In genomic region chr20:55947701-55948100, GRCh38 we compare ENCODE assay signal across 22 cellular contexts. TPM values are rescaled to one million over a fixed set of nuclear protein-coding genes. Genes with fewer than 3 reads are reported as not detected.
"Had no signal": no experiment of that assay in that cellular context is flagged by ENCODE, and none has a peak within 500 bp of the region (broad histone marks: within the 10 kb centered on the region; RNA-seq: fewer than 3 reads in every experiment).

No MANE protein-coding gene starts in this region.

- H3K4me1 ChIP-seq: adrenal gland had no signal

- H3K4me3 Mint-ChIP-seq: activated CD4-positive, alpha-beta memory T cell treated with anti-CD3 and anti-CD28 coated beads for 36 hours; activated CD4-positive, alpha-beta T cell treated with anti-CD3 and anti-CD28 coated beads, Interleukin-2, amount 10 ng/mL, durations not matched to agents 7 days and 5 days; activated naive CD8-positive, alpha-beta T cell treated with anti-CD3 and anti-CD28 coated beads, Interleukin-2, amount 10 ng/mL, durations not matched to agents 7 days and 5 days; central memory CD8-positive, alpha-beta T cell; T-cell had no signal

- FAIRE-seq: RCC 7860 had no signal

- H3K36me3 Mint-ChIP-seq: activated CD4-positive, alpha-beta memory T cell treated with anti-CD3 and anti-CD28 coated beads for 36 hours; activated naive CD8-positive, alpha-beta T cell treated with anti-CD3 and anti-CD28 coated beads, Interleukin-2, amount 10 ng/mL, durations not matched to agents 7 days and 5 days; T-cell had no signal

- H3K4me1 Mint-ChIP-seq: activated CD4-positive, alpha-beta T cell treated with anti-CD3 and anti-CD28 coated beads, Interleukin-2, amount 10 ng/mL, durations not matched to agents 7 days and 5 days; activated naive CD8-positive, alpha-beta T cell treated with anti-CD3 and anti-CD28 coated beads, Interleukin-2, amount 10 ng/mL, durations not matched to agents 7 days and 5 days; central memory CD8-positive, alpha-beta T cell; T-cell had no signal

- H3K4me3 ChIP-seq: adrenal gland had no signal

- H3K27ac Mint-ChIP-seq: activated CD4-positive, alpha-beta memory T cell treated with anti-CD3 and anti-CD28 coated beads for 36 hours; activated CD4-positive, alpha-beta T cell treated with anti-CD3 and anti-CD28 coated beads, Interleukin-2, amount 10 ng/mL, durations not matched to agents 7 days and 5 days; activated naive CD8-positive, alpha-beta T cell treated with anti-CD3 and anti-CD28 coated beads, Interleukin-2, amount 10 ng/mL, durations not matched to agents 7 days and 5 days; T-cell had no signal

- H3K27me3 Mint-ChIP-seq: activated CD4-positive, alpha-beta memory T cell treated with anti-CD3 and anti-CD28 coated beads for 36 hours; activated CD4-positive, alpha-beta T cell treated with anti-CD3 and anti-CD28 coated beads, Interleukin-2, amount 10 ng/mL, durations not matched to agents 7 days and 5 days; activated naive CD8-positive, alpha-beta T cell treated with anti-CD3 and anti-CD28 coated beads, Interleukin-2, amount 10 ng/mL, durations not matched to agents 7 days and 5 days; central memory CD8-positive, alpha-beta T cell; T-cell had no signal

- H3K27me3 ChIP-seq: adrenal gland had no signal

- H3K9me3 ChIP-seq: adrenal gland had no signal

- H3K36me3 ChIP-seq: adrenal gland had no signal

- H3K27ac ChIP-seq: adrenal gland, VCaP had no signal

- DNase-seq: activated CD4-positive, alpha-beta memory T cell treated with anti-CD3 and anti-CD28 coated beads for 36 hours; activated CD4-positive, alpha-beta T cell treated with anti-CD3 and anti-CD28 coated beads, Interleukin-2, amount 10 ng/mL, durations not matched to agents 7 days and 5 days; activated CD4-positive, CD25-positive, alpha-beta regulatory T cell; activated naive CD4-positive, alpha-beta T cell treated with anti-CD3 and anti-CD28 coated beads, Interleukin-2, amount 50 U/mL, for 16 hours; activated naive CD8-positive, alpha-beta T cell treated with anti-CD3 and anti-CD28 coated beads, Interleukin-2, amount 10 ng/mL, durations not matched to agents 7 days and 5 days; activated T-cell treated with anti-CD3 and anti-CD28 coated beads for 4 hours; activated T-cell treated with anti-CD3 and anti-CD28 coated beads, Interleukin-2, amount 50 U/mL, for 48 hours; adrenal gland; anterior cingulate cortex; NCI-H1105 treated with DMSO at 0.1 percent for 48 hours; NCI-H1436 treated with DMSO at 0.1 percent for 48 hours; NCI-H187; NCI-H2081; NCI-H446; NCI-H524; SIG-M5; T-cell; T-helper 2 cell had no signal

- ATAC-seq: T-cell had no signal

RNA-seq across cellular contexts. Expression of gene CBLN4, which starts 57.6 kb away (rescaled TPM):
- total RNA-seq: activated CD4-positive, alpha-beta memory T cell treated with anti-CD3 and anti-CD28 coated beads for 36 hours; activated CD4-positive, alpha-beta T cell treated with anti-CD3 and anti-CD28 coated beads, Interleukin-2, amount 10 ng/mL, durations not matched to agents 7 days and 5 days; activated CD8-positive, alpha-beta memory T cell treated with anti-CD3 and anti-CD28 coated beads for 36 hours; activated naive CD8-positive, alpha-beta T cell treated with anti-CD3 and anti-CD28 coated beads, Interleukin-2, amount 10 ng/mL, durations not matched to agents 7 days and 5 days; T-cell had no signal
